In the genomic region with DNA sequence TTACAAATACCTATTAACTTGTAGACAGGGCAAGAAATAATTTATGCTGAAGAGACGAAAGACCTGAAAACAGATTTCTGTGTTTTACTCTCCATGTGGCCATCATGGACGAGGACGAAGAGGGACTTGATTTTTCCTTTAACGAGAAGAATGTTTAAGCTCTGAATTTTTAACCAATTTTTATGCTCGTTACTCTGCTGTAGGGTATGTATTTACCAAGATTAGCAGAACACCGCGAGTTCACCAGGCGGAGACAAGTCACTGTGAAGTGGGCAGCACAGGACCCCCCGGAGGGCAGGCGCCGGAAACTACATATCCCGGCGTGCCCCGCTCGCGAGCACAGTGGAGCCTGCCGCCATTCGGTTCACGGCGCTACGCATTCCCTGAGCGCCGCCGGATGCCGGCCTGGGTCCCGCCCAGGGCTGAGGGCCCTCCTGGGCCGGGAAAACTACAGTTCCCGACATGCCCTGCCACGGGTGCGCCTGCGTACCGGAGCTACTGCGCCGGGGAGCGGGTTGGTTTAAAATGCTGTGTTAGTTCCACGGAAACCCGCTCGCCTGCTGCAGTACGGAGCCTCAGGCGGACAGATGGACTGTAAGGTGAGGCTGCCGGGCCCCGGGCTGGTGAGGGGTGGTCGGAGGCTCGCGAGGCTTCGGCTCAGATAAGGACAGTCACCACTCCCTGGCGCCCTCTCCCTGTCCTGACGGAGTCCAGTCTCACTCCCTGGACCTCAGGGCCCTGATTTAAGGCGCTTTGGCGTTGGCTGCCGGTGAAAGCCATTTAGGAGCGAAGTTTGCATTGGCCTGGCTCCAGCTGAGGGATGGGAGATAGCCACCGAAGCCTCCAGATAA, we compare ENCODE assay signal across 1 cellular context.
A peak's percentile ranks its signal among the peaks of the same experiment; 100 is the strongest.
TF ChIP-seq lines count a peak whose summit lies in the region.

Gene CCDC150 (plus strand): TSS at position 536 of the 851 bp plus-strand sequence. CDS start 52 bp downstream, at position 588.

TF ChIP-seq in HepG2, 621 proteins besides CTCF, POLR2A, EP300 and RAD21 (continued from another document and continues in another):
- TF ChIP-seq, protein P1, sequence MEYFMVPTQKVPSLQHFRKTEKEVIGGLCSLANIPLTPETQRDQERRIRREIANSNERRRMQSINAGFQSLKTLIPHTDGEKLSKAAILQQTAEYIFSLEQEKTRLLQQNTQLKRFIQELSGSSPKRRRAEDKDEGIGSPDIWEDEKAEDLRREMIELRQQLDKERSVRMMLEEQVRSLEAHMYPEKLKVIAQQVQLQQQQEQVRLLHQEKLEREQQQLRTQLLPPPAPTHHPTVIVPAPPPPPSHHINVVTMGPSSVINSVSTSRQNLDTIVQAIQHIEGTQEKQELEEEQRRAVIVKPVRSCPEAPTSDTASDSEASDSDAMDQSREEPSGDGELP (IDR thresholded peaks at IDR 0.05; ENCODE audit: borderline replicate concordance, low read depth): peak; percentile 55; the same call in 1 of the 2 replicates
- TF ChIP-seq ZKSCAN8 (CRISPR knock-in tag; IDR thresholded peaks at IDR 0.05; ENCODE audit: borderline replicate concordance): peak; percentile 81; the same call in 1 of the 2 replicates
- peak; percentile 87 for TF ChIP-seq TGIF2 (CRISPR knock-in tag; IDR thresholded peaks at IDR 0.05)
- peak; percentile 96 for TF ChIP-seq TSC22D2 (CRISPR knock-in tag; IDR thresholded peaks at IDR 0.05; ENCODE audit: borderline replicate concordance)
- peak; percentile 71; the same call in 1 of the 2 replicates for TF ChIP-seq EEA1 (CRISPR knock-in tag; IDR thresholded peaks at IDR 0.05; ENCODE audit: borderline replicate concordance)
- peak; percentile 42; the same call in 1 of the 2 replicates for TF ChIP-seq RERE (CRISPR knock-in tag; IDR thresholded peaks at IDR 0.05; ENCODE audit: low read depth)
- TF ChIP-seq SMAD3 (CRISPR knock-in tag; IDR thresholded peaks at IDR 0.05): peak; percentile 60; the same call in 1 of the 2 replicates
- TF ChIP-seq ZNF557 (CRISPR knock-in tag; IDR thresholded peaks at IDR 0.05): no peak
- TF ChIP-seq, protein P2, sequence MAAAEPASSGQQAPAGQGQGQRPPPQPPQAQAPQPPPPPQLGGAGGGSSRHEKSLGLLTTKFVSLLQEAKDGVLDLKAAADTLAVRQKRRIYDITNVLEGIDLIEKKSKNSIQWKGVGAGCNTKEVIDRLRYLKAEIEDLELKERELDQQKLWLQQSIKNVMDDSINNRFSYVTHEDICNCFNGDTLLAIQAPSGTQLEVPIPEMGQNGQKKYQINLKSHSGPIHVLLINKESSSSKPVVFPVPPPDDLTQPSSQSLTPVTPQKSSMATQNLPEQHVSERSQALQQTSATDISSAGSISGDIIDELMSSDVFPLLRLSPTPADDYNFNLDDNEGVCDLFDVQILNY (CRISPR knock-in tag; conservative IDR thresholded peaks at IDR 0.05): peak; percentile 99
- TF ChIP-seq CBX2 (IDR thresholded peaks at IDR 0.05; ENCODE audit: low read depth, low read length): no peak; the same call in 1 of the 2 replicates
- TF ChIP-seq CBX2 (CRISPR knock-in tag; IDR thresholded peaks at IDR 0.05; ENCODE audit: low read depth): no peak
- TF ChIP-seq ZNF556 (CRISPR knock-in tag; IDR thresholded peaks at IDR 0.05; ENCODE audit: borderline replicate concordance): peak; percentile 95; the same call in 1 of the 2 replicates
- TF ChIP-seq ZBTB40 (IDR thresholded peaks at IDR 0.05): no peak
- TF ChIP-seq ZBTB40 (CRISPR knock-in tag; IDR thresholded peaks at IDR 0.05): peak; percentile 91
- TF ChIP-seq NFATC3 (CRISPR knock-in tag; IDR thresholded peaks at IDR 0.05): no peak
- TF ChIP-seq CBX5 (CRISPR knock-in tag; IDR thresholded peaks at IDR 0.05; ENCODE audit: borderline replicate concordance): no peak; the same call in 1 of the 2 replicates
- no peak for TF ChIP-seq ZNF10 (CRISPR knock-in tag; IDR thresholded peaks at IDR 0.05; ENCODE audit: borderline replicate concordance, low read depth)
- TF ChIP-seq NAIF1 (CRISPR knock-in tag; IDR thresholded peaks at IDR 0.05; ENCODE audit: borderline replicate concordance): peak; percentile 40; the same call in 1 of the 2 replicates
- no peak for TF ChIP-seq AKNA (CRISPR knock-in tag; IDR thresholded peaks at IDR 0.05; ENCODE audit: borderline replicate concordance)
- peak; percentile 97 for TF ChIP-seq TARDBP (CRISPR knock-in tag; IDR thresholded peaks at IDR 0.05)
- peak; percentile 68; the same call in 1 of the 2 replicates for TF ChIP-seq DR1 (CRISPR knock-in tag; IDR thresholded peaks at IDR 0.05)
- no peak; the same call in 1 of the 2 replicates for TF ChIP-seq NFKB2 (CRISPR knock-in tag; IDR thresholded peaks at IDR 0.05; ENCODE audit: borderline replicate concordance)
- peak; percentile 44; the same call in 1 of the 2 replicates for TF ChIP-seq ISL2 (CRISPR knock-in tag; IDR thresholded peaks at IDR 0.05)
- no peak for TF ChIP-seq RFX3 (CRISPR knock-in tag; IDR thresholded peaks at IDR 0.05)
- no peak for TF ChIP-seq ZFP62 (CRISPR knock-in tag; IDR thresholded peaks at IDR 0.05)
- TF ChIP-seq PREB (CRISPR knock-in tag; IDR thresholded peaks at IDR 0.05): no peak
